Comparison of ENCODE assay signal across 1 cellular context in the genomic region with DNA sequence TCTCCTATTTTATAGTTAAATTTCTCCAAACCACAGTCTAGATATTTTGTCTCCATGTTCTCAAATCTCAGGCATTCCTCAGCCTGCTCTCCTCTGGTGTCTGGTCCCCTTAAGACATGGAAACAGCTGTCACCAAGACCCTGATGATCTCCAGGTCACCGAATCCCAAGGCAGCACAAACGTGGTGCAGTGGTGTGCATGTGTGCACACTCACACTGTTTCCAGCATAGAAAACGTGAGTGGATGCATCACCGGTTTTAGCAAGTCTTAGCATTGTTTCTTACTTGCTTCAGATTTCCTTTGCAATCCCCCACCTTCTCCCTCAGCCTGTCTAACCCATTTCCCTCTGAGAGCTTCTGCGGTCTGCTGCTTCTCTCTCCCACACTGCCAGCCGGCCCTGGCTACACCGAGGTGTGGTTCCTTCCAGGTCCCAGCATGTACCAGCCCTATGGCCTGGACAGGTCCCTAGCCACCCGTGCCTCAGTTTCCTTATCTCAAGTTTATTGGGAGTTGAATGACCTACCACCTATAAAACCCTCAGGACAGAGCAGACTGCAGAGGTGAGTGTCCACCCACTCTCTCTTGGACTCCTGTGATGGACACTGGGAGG.
TF ChIP-seq lines count a peak whose summit lies in the region.

No MANE protein-coding gene starts in this region.

TF ChIP-seq in H1, 55 proteins besides CTCF, POLR2A, EP300 and RAD21 (continued from another document):
- TF ChIP-seq BCL11A (IDR thresholded peaks at IDR 0.05; ENCODE audit: low read depth in 2 of 2, low read length in 2 of 2) (no peak), BRCA1 (IDR thresholded peaks at IDR 0.05; ENCODE audit: low read depth, low read length) (no peak), SP1 (IDR thresholded peaks at IDR 0.05; ENCODE audit: low read depth, low read length) (no peak), POLR2AphosphoS5 (IDR thresholded peaks at IDR 0.05; ENCODE audit: low read depth, low read length) (no peak), SAP30 (IDR thresholded peaks at IDR 0.05; ENCODE audit: insufficient read depth, insufficient replicate concordance, low read length) (no peak), FOSL1 (IDR thresholded peaks at IDR 0.05; ENCODE audit: insufficient read depth, low read depth, low read length) (no peak), CREB1 (IDR thresholded peaks at IDR 0.05) (no peak), SP2 (IDR thresholded peaks at IDR 0.05; ENCODE audit: low read length) (no peak), HDAC2 (IDR thresholded peaks at IDR 0.05; ENCODE audit: borderline replicate concordance in 1 of 2, low read depth in 2 of 2, low read length in 2 of 2) (no peak), ZNF274 (IDR thresholded peaks at IDR 0.05; ENCODE audit: borderline replicate concordance, extremely low read depth, low read length) (no peak), BACH1 (IDR thresholded peaks at IDR 0.05; ENCODE audit: low read length) (no peak), CEBPB (IDR thresholded peaks at IDR 0.05; ENCODE audit: low read depth, low read length) (no peak), RXRA (IDR thresholded peaks at IDR 0.05; ENCODE audit: insufficient read depth, low read depth, low read length) (no peak), NRF1 (IDR thresholded peaks at IDR 0.05; ENCODE audit: low read depth, low read length) (no peak)
- TF ChIP-seq, protein P1, sequence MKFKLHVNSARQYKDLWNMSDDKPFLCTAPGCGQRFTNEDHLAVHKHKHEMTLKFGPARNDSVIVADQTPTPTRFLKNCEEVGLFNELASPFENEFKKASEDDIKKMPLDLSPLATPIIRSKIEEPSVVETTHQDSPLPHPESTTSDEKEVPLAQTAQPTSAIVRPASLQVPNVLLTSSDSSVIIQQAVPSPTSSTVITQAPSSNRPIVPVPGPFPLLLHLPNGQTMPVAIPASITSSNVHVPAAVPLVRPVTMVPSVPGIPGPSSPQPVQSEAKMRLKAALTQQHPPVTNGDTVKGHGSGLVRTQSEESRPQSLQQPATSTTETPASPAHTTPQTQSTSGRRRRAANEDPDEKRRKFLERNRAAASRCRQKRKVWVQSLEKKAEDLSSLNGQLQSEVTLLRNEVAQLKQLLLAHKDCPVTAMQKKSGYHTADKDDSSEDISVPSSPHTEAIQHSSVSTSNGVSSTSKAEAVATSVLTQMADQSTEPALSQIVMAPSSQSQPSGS (IDR thresholded peaks at IDR 0.05; ENCODE audit: low read length) = no peak
- TF ChIP-seq, protein P2, sequence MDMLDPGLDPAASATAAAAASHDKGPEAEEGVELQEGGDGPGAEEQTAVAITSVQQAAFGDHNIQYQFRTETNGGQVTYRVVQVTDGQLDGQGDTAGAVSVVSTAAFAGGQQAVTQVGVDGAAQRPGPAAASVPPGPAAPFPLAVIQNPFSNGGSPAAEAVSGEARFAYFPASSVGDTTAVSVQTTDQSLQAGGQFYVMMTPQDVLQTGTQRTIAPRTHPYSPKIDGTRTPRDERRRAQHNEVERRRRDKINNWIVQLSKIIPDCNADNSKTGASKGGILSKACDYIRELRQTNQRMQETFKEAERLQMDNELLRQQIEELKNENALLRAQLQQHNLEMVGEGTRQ (IDR thresholded peaks at IDR 0.05; ENCODE audit: low read length) = no peak
